Comparison of ENCODE assay signal across 33 cellular contexts in genomic region chr2:171404719-171405118, GRCh38. TPM values are rescaled to one million over a fixed set of nuclear protein-coding genes. Genes with fewer than 3 reads are reported as not detected.
DNase-seq lines count a peak whose midpoint lies in the region; ATAC-seq, FAIRE-seq and TF ChIP-seq lines count a peak whose summit lies in the region.
"Had no signal": no experiment of that assay in that cellular context is flagged by ENCODE, and none has a peak within 500 bp of the region (broad histone marks: within the 10 kb centered on the region; RNA-seq: fewer than 3 reads in every experiment).

No MANE protein-coding gene starts in this region.

- in situ Hi-C loops in GM12878 (cut with MboI) = no loop called here

- WGBS in GM12878 (ENCODE audit: insufficient coverage, insufficient replicate concordance, low lambda C conversion rate, missing lambda C conversion rate) = 60% methylated on average over 2 of the region's 2 CpGs

- H3K9me2 ChIP-seq in MM.1S (replicated peaks; ENCODE audit: insufficient read depth, low read length) = no peaks in the 10 kb centered on the region

- TF ChIP-seq POLR2A in GM12878 (IDR thresholded peaks at IDR 0.05; ENCODE audit: low read depth, low read length) = no peak

- no peaks in the 10 kb centered on the region for H4K20me1 ChIP-seq in MM.1S (ENCODE audit: insufficient read depth, low read length)
- no peaks in the 10 kb centered on the region for H4K20me1 ChIP-seq in GM12878 (ENCODE audit: control insufficient read depth, insufficient read depth)

- RAD21 ChIA-PET in GM12878 (lab: Charles Lee; ENCODE audit: unreplicated experiment) = no interaction called here

- TF ChIP-seq RAD21 in GM12878 (IDR thresholded peaks at IDR 0.05; ENCODE audit: insufficient read depth, low read depth, low read length) = no peak

- no peak for TF ChIP-seq CTCF in MM.1S (IDR thresholded peaks at IDR 0.05; ENCODE audit: low read length)
- TF ChIP-seq CTCF in GM12878 (IDR thresholded peaks at IDR 0.05 in 2 of 3, conservative IDR thresholded peaks at IDR 0.05 in 1 of 3; ENCODE audit: control insufficient read depth in 2 of 3, extremely low read depth in 1 of 3, insufficient read depth in 1 of 3, low read depth in 3 of 3, low read length in 3 of 3) = no peak

- no peak overlapping the region for H2AFZ ChIP-seq in ACC112 (ENCODE audit: low read length, unreplicated experiment)
- H2AFZ ChIP-seq in MM.1S (ENCODE audit: low read length) = 0 out of 2 replicates have a peak overlapping the region, but pooled peaks have one; percentile 2
- no peak overlapping the region for H2AFZ ChIP-seq in GM12878 (ENCODE audit: control insufficient read depth, low read depth, low read length)
- H2AFZ ChIP-seq: hepatocyte had no signal

- H3K27ac ChIP-seq in ACC112 (ENCODE audit: low read depth, low read length) = peak overlapping the region; percentile 60
- peak overlapping the region; percentile 78; the same call in 1 of the 2 replicates for H3K27ac ChIP-seq in MM.1S (ENCODE audit: low read length)
- H3K27ac ChIP-seq in GM12878 (ENCODE audit: control insufficient read depth, insufficient read depth) = peak overlapping the region; percentile 93
- H3K27ac ChIP-seq: coronary artery, gastroesophageal sphincter, hepatocyte, neutrophil, Peyer's patch, tibial nerve had no signal

- H3F3A ChIP-seq in MM.1S (ENCODE audit: insufficient read depth, low read length) = peaks cover 29% of the 10 kb centered on the region

- no peaks in the 10 kb centered on the region for H3K27me3 ChIP-seq in ACC112 (ENCODE audit: insufficient read depth, low read length)
- H3K27me3 ChIP-seq in MM.1S (replicated peaks; ENCODE audit: insufficient read depth, low read length) = no peaks in the 10 kb centered on the region
- no peaks in the 10 kb centered on the region for H3K27me3 ChIP-seq in GM12878 (replicated peaks in 1 of 2; ENCODE audit: control insufficient read depth in 2 of 2, insufficient read depth in 2 of 2, low read length in 1 of 2)
- H3K27me3 ChIP-seq: esophagus squamous epithelium, gastroesophageal sphincter, hepatocyte, neutrophil, Peyer's patch, tibial nerve had no signal

- peak overlapping the region; percentile 95 for H3K27ac Mint-ChIP-seq in memory B cell
- H3K27ac Mint-ChIP-seq: activated T-helper 1 cell treated with anti-CD3 and anti-CD28 coated beads, Interleukin-12 subunit alpha, Interleukin-12 subunit beta, Interleukin-2, Interleukin-4 antibody, amounts not matched to agents 30 ng/mL and 10 ng/mL and 1 ng/mL, durations not matched to agents 14 hours and 24 hours and 36 hours; progenitor cell of endocrine pancreas had no signal

- no peak overlapping the region for H3K4me3 Mint-ChIP-seq in memory B cell
- H3K4me3 Mint-ChIP-seq: activated T-helper 1 cell treated with anti-CD3 and anti-CD28 coated beads, Interleukin-12 subunit alpha, Interleukin-12 subunit beta, Interleukin-2, Interleukin-4 antibody, amounts not matched to agents 30 ng/mL and 10 ng/mL and 1 ng/mL, durations not matched to agents 14 hours and 24 hours and 36 hours; CD8-positive, alpha-beta memory T cell; stimulated activated naive CD8-positive, alpha-beta T cell treated with anti-CD3 and anti-CD28 coated beads, Interleukin-15, amount 100 ng/mL, for 72 hours had no signal

- H3K4me3 ChIP-seq in ACC112 (ENCODE audit: low read depth, low read length) (no peak overlapping the region), MM.1S (ENCODE audit: low read length) (no peak overlapping the region), GM12878 (no peak overlapping the region; the same call in 1 of the 2 replicates)
- H3K4me3 ChIP-seq: coronary artery, esophagus squamous epithelium, gastroesophageal sphincter, hepatocyte, Peyer's patch, tibial nerve had no signal

- H3K4me1 ChIP-seq in ACC112 (ENCODE audit: control insufficient read depth, insufficient read depth, low read length, unreplicated experiment) (peaks cover 25% of the 10 kb centered on the region), MM.1S (ENCODE audit: low read length) (peaks cover 33% of the 10 kb centered on the region), GM12878 (ENCODE audit: control insufficient read depth, insufficient read depth, low read length) (peaks cover 48% of the 10 kb centered on the region)
- H3K4me1 ChIP-seq: Peyer's patch, tibial nerve had no signal

- no peak for TF ChIP-seq EP300 in GM12878 (IDR thresholded peaks at IDR 0.05; ENCODE audit: borderline replicate concordance in 1 of 2, control insufficient read depth in 1 of 2, low read depth in 2 of 2, low read length in 2 of 2)

- H3K36me3 Mint-ChIP-seq in memory B cell = peaks cover 11% of the 10 kb centered on the region

- DNase-seq in MM.1S = no peak
- DNase-seq in GM12878 (ENCODE audit: low read depth, low spot score) = no peak
- DNase-seq in memory B cell (ENCODE audit: low spot score in 2 of 2) = no peak
- no peak for DNase-seq in superior temporal gyrus (ENCODE audit: extremely low spot score)
- no peak for DNase-seq in NCI-H1436 (lab: John Stamatoyannopoulos, UW)
- DNase-seq in NCI-H748 treated with DMSO at 0.1 percent for 48 hours (lab: John Stamatoyannopoulos, UW) = no peak
- DNase-seq: activated CD4-positive, alpha-beta T cell treated with anti-CD3 and anti-CD28 coated beads, Interleukin-2, amount 50 U/mL, for 48 hours; activated CD8-positive, alpha-beta memory T cell treated with anti-CD3 and anti-CD28 coated beads, Interleukin-2, amount 50 U/mL, for 4 hours; activated naive CD4-positive, alpha-beta T cell treated with anti-CD3 and anti-CD28 coated beads, Interleukin-2, amount 50 U/mL, for 16 hours; AML-193; CD8-positive, alpha-beta memory T cell; effector memory CD4-positive, alpha-beta T cell; esophagus squamous epithelium; left colon; mesendoderm; NCI-H1105; NCI-H1930; Peyer's patch; SIG-M5; stimulated activated naive CD8-positive, alpha-beta T cell treated with anti-CD3 and anti-CD28 coated beads, Interleukin-15, amount 100 ng/mL, for 72 hours; T-helper 1 cell had no signal

- H3K9me3 Mint-ChIP-seq in memory B cell = peaks cover 11% of the 10 kb centered on the region

- peaks cover 40% of the 10 kb centered on the region for H3K4me1 Mint-ChIP-seq in memory B cell

- intact Hi-C loops in GM12878 (cut with micrococcal nuclease; ENCODE audit: unreplicated experiment) = no loop called here

- CTCF ChIA-PET in GM12878 (lab: Yijun Ruan, JAX) = interaction anchor here (3.2 kb wide), 1 partner anchor 9 kb away, joined by 13 read pairs; no protein-coding TSS in a partner anchor

- ATAC-seq in GM12878 = no peak; the same call in 1 of the 3 replicates
- ATAC-seq in memory B cell (ENCODE audit: low read depth) = no peak
- ATAC-seq in GM19463 (IDR thresholded peaks at IDR 0.05; ENCODE audit: unreplicated experiment) = no peak
- ATAC-seq: activated CD4-positive, CD25-positive, alpha-beta regulatory T cell treated with anti-CD3 and anti-CD28 coated beads, Interleukin-2, amount 50 U/mL, for 24 hours; gastroesophageal sphincter; sciatic nerve; stimulated activated naive CD8-positive, alpha-beta T cell treated with anti-CD3 and anti-CD28 coated beads, Interleukin-15, amount 100 ng/mL, for 72 hours had no signal

- POLR2A ChIA-PET in GM12878 (lab: Charles Lee) = no interaction called here

- H3K79me2 ChIP-seq in ACC112 (ENCODE audit: control insufficient read depth, insufficient read depth, low read length, unreplicated experiment) (peaks cover 22% of the 10 kb centered on the region), MM.1S (ENCODE audit: low read length) (peaks cover 3% of the 10 kb centered on the region; the same call in 1 of the 2 replicates), GM12878 (ENCODE audit: control insufficient read depth, insufficient read depth, low read length) (peaks cover 66% of the 10 kb centered on the region)

- no peaks in the 10 kb centered on the region for H3K27me3 Mint-ChIP-seq in memory B cell
- H3K27me3 Mint-ChIP-seq: CD8-positive, alpha-beta memory T cell; progenitor cell of endocrine pancreas; stimulated activated naive CD8-positive, alpha-beta T cell treated with anti-CD3 and anti-CD28 coated beads, Interleukin-15, amount 100 ng/mL, for 72 hours had no signal

- H3K36me3 ChIP-seq in ACC112 (ENCODE audit: insufficient read depth, low read length) = 0 out of 2 replicates have a peak, but pooled peaks cover 10% of the 10 kb centered on the region
- no peaks in the 10 kb centered on the region for H3K36me3 ChIP-seq in MM.1S (replicated peaks; ENCODE audit: insufficient read depth, low read length)
- peaks cover 0 to 7% of the 10 kb centered on the region in 2 experiments for H3K36me3 ChIP-seq in GM12878 (ENCODE audit: control insufficient read depth in 2 of 2, insufficient read depth in 2 of 2, low read length in 1 of 2)
- H3K36me3 ChIP-seq: esophagus squamous epithelium, gastroesophageal sphincter, neutrophil, Peyer's patch, tibial nerve had no signal

- BruUV-seq in GM12878 (replicated peaks; lab: Mats Ljungman, UMichigan) = no TSS peak

- H3K9ac ChIP-seq in MM.1S (ENCODE audit: low read length) = no peak overlapping the region
- no peak overlapping the region for H3K9ac ChIP-seq in GM12878 (ENCODE audit: control insufficient read depth, insufficient read depth, low read length)

- peak overlapping the region; percentile 42; the same call in 1 of the 2 replicates for H3K4me2 ChIP-seq in MM.1S (ENCODE audit: low read depth, low read length)
- no peak overlapping the region for H3K4me2 ChIP-seq in GM12878 (ENCODE audit: control insufficient read depth, insufficient read depth)
- H3K4me2 ChIP-seq: hepatocyte had no signal

- no peaks in the 10 kb centered on the region for H3K9me3 ChIP-seq in MM.1S (replicated peaks; ENCODE audit: insufficient read depth, low read length)
- peaks cover 26% of the 10 kb centered on the region for H3K9me3 ChIP-seq in GM12878 (replicated peaks; ENCODE audit: control insufficient read depth, insufficient read depth, low read length)
- H3K9me3 ChIP-seq: neutrophil had no signal

- no peak for FAIRE-seq in GM12878 (lab: Jason Lieb, UNC)
- FAIRE-seq: G401.6 had no signal

- SMC1A ChIA-PET in GM12878 (lab: Charles Lee; ENCODE audit: uncharacterized antibody, unreplicated experiment) = interaction anchor here (0.6 to 8.3 kb wide), 4 partner anchors 10 to 602 kb away, joined by 3 to 273 read pairs (median 36); no protein-coding TSS in a partner anchor

RNA-seq across cellular contexts. Expression of gene METTL8, which starts 29.1 kb away (rescaled TPM):
- total RNA-seq in GM12878 (2013; cell fraction: nucleolus; rRNA removed) = 116 and 122 TPM in 2 replicates
- total RNA-seq in GM12878 (2014; rRNA removed) (31.3 and 35.7 TPM in 2 replicates), GM12878 (2014; rRNA removed; fragmentation: Illumina TruSeq; extraction: Trizol) (52.6 and 53.2 TPM in 2 replicates), GM12878 (2021) (49.3 and 49.8 TPM in 2 replicates)
- 15.4 TPM for polyA plus RNA-seq in GM12878 (2011; ENCODE audit: low read depth)
- polyA plus RNA-seq in GM12878 (2011; rRNA removed) (62.3 and 101 TPM in 2 replicates), GM12878 (2014; fragmentation: Illumina TruSeq; extraction: Trizol) (56.2 and 65.7 TPM in 2 replicates), GM12878 (2014; fragmentation: Nextera tagmentation; extraction: Ambion mirVana) (10 to 100 TPM; 34.9 to 42.5 TPM), GM12878 (2014; rRNA removed) (30.3 and 30.8 TPM in 2 replicates), GM12878 (2016; fragmentation: Nextera tagmentation; extraction: Ambion mirVana) (10 to 100 TPM; 94.4 to 96.3 TPM)
- 15.3 and 19.1 TPM in 2 replicates for polyA plus RNA-seq in GM12878 (2011; cell fraction: cytosol; rRNA removed)
- polyA plus RNA-seq in GM12878 (2011; cell fraction: nucleus; rRNA removed) = 15.9 and 21.8 TPM in 2 replicates
- polyA plus RNA-seq in GM12878 (2012) = 27.1 and 47.0 TPM in 2 replicates
- 26.0 and 42.8 TPM in 2 replicates for polyA minus RNA-seq in GM12878 (2011; rRNA and poly(A)+ RNA removed)
- polyA minus RNA-seq in GM12878 (2011; cell fraction: cytosol; rRNA and poly(A)+ RNA removed) = 14.0 and 21.0 TPM in 2 replicates
- 15.1 and 26.8 TPM in 2 replicates for polyA minus RNA-seq in GM12878 (2011; cell fraction: nucleus; rRNA and poly(A)+ RNA removed)

RNA-seq across cellular contexts. Expression of gene DCAF17, which starts 29.3 kb away (rescaled TPM):
- 94.6 and 99.0 TPM in 2 replicates for total RNA-seq in GM12878 (2013; cell fraction: nucleolus; rRNA removed)
- 28.6 and 30.6 TPM in 2 replicates for total RNA-seq in GM12878 (2014; rRNA removed)
- 26.2 and 27.1 TPM in 2 replicates for total RNA-seq in GM12878 (2014; rRNA removed; fragmentation: Illumina TruSeq; extraction: Trizol)
- total RNA-seq in GM12878 (2021) = 23.4 and 24.9 TPM in 2 replicates
- 6.5 TPM for polyA plus RNA-seq in GM12878 (2011; ENCODE audit: low read depth)
- polyA plus RNA-seq in GM12878 (2011; rRNA removed) = 32.9 and 43.0 TPM in 2 replicates
- 10.3 and 11.3 TPM in 2 replicates for polyA plus RNA-seq in GM12878 (2011; cell fraction: cytosol; rRNA removed)
- polyA plus RNA-seq in GM12878 (2011; cell fraction: nucleus; rRNA removed) = 35.0 and 38.9 TPM in 2 replicates
- polyA plus RNA-seq in GM12878 (2012) = 11.2 and 13.9 TPM in 2 replicates
- polyA plus RNA-seq in GM12878 (2014; fragmentation: Illumina TruSeq; extraction: Trizol) = 26.7 and 31.8 TPM in 2 replicates
- polyA plus RNA-seq in GM12878 (2014; fragmentation: Nextera tagmentation; extraction: Ambion mirVana) = 1 to 10 TPM; 5.2 to 5.6 TPM
- polyA plus RNA-seq in GM12878 (2014; rRNA removed) = 15.3 and 16.4 TPM in 2 replicates
- polyA plus RNA-seq in GM12878 (2016; fragmentation: Nextera tagmentation; extraction: Ambion mirVana) = 10 to 100 TPM; 20.1 to 21.9 TPM
- polyA minus RNA-seq in GM12878 (2011; rRNA and poly(A)+ RNA removed) = 26.2 and 44.1 TPM in 2 replicates
- polyA minus RNA-seq in GM12878 (2011; cell fraction: cytosol; rRNA and poly(A)+ RNA removed) = 13.6 and 16.9 TPM in 2 replicates
- 21.5 and 34.2 TPM in 2 replicates for polyA minus RNA-seq in GM12878 (2011; cell fraction: nucleus; rRNA and poly(A)+ RNA removed)
